In genomic region chr1:150979007-150979722, GRCh38 we compare ENCODE assay signal across 8 cellular contexts. TPM values are rescaled to one million over a fixed set of nuclear protein-coding genes. Genes with fewer than 3 reads are reported as not detected.
DNase-seq lines count a peak whose midpoint lies in the region; ATAC-seq and TF ChIP-seq lines count a peak whose summit lies in the region.

No MANE protein-coding gene starts in this region.

- H3K9me3 ChIP-seq in ascending aorta (no peaks in the 10 kb centered on the region), sigmoid colon (no peaks in the 10 kb centered on the region)

- DNase-seq in COR-L47 (lab: John Stamatoyannopoulos, UW) (peak; percentile 80), H7 (peak; percentile 91), NCI-H187 (lab: John Stamatoyannopoulos, UW) (peak; percentile 94), ascending aorta (ENCODE audit: low spot score in 2 of 2) (peak; percentile 42 to 96), hepatic stellate cell (ENCODE audit: low spot score) (peak; percentile 92), sigmoid colon (peak; percentile 93)
- peak; percentile 80 for DNase-seq in T-helper 2 cell treated with Interferon-gamma antibody and Interleukin-4, amounts not matched to agents 5 μg/mL and 100 μg/mL, for 36 hours (ENCODE audit: low spot score)

- intact Hi-C loops in ascending aorta (cut with DNase I): loop anchor here (2.0 to 10.0 kb wide), 3 partner anchors 18 to 424 kb away; partner anchors contain the start of gene GOLPH3L
- intact Hi-C loops in sigmoid colon (cut with DNase I): loop anchor here (5.0 kb wide), 2 partner anchors 68 to 102 kb away; partner anchors contain the start of genes ARNT and C1orf56

- no peaks in the 10 kb centered on the region for H3K27me3 ChIP-seq in H7 (ENCODE audit: control insufficient read depth, insufficient read depth, low read length)
- H3K27me3 ChIP-seq in ascending aorta: no peaks in the 10 kb centered on the region
- no peaks in the 10 kb centered on the region for H3K27me3 ChIP-seq in sigmoid colon

- H3K4me3 ChIP-seq in H7 (ENCODE audit: insufficient read depth, low read depth, low read length): no peak overlapping the region
- H3K4me3 ChIP-seq in ascending aorta: peak overlapping the region in 1 of 2 donors; percentile 50
- peak overlapping the region in 1 of 4 donors; percentile 34 for H3K4me3 ChIP-seq in sigmoid colon

- peaks cover 26% of the 10 kb centered on the region for H3K4me1 Mint-ChIP-seq in T-helper 2 cell treated with Interferon-gamma antibody and Interleukin-4, amounts not matched to agents 5 μg/mL and 100 μg/mL, for 36 hours (ENCODE audit: low read depth)

- H3K36me3 ChIP-seq in H7 (replicated peaks; ENCODE audit: control insufficient read depth, insufficient read depth, low read length): no peaks in the 10 kb centered on the region
- no peaks in the 10 kb centered on the region for H3K36me3 ChIP-seq in ascending aorta
- H3K36me3 ChIP-seq in sigmoid colon: no peaks in the 10 kb centered on the region

- TF ChIP-seq EP300 in sigmoid colon (IDR thresholded peaks at IDR 0.05): no peak

- TF ChIP-seq CTCF in ascending aorta (IDR thresholded peaks at IDR 0.05) (peak; percentile 99), sigmoid colon (IDR thresholded peaks at IDR 0.05) (peak; percentile 97 to 100 (median 98))

- no peak for TF ChIP-seq POLR2A in sigmoid colon (IDR thresholded peaks at IDR 0.05)

- no peaks in the 10 kb centered on the region for H3K36me3 Mint-ChIP-seq in T-helper 2 cell treated with Interferon-gamma antibody and Interleukin-4, amounts not matched to agents 5 μg/mL and 100 μg/mL, for 36 hours (ENCODE audit: low read depth)

- ATAC-seq in HG03196 (IDR thresholded peaks at IDR 0.05; ENCODE audit: unreplicated experiment): no peak

- 25 to 39% methylated on average over 19 of the region's 19 CpGs for WGBS in sigmoid colon, 2 donors

- H3K4me1 ChIP-seq in ascending aorta (peaks cover 11 to 34% of the 10 kb centered on the region in 2 donors), sigmoid colon (peaks cover 0 to 32% (median 22%) of the 10 kb centered on the region in 4 donors)

- H3K4me3 Mint-ChIP-seq in T-helper 2 cell treated with Interferon-gamma antibody and Interleukin-4, amounts not matched to agents 5 μg/mL and 100 μg/mL, for 36 hours: peak overlapping the region; percentile 29

- no peaks in the 10 kb centered on the region for H3K27me3 Mint-ChIP-seq in T-helper 2 cell treated with Interferon-gamma antibody and Interleukin-4, amounts not matched to agents 5 μg/mL and 100 μg/mL, for 36 hours (ENCODE audit: low read depth)

- H3K27ac ChIP-seq in ascending aorta (peak overlapping the region; percentile 95 to 99), sigmoid colon (peak overlapping the region; percentile 53 to 97 (median 80))

- H3K27ac Mint-ChIP-seq in T-helper 2 cell treated with Interferon-gamma antibody and Interleukin-4, amounts not matched to agents 5 μg/mL and 100 μg/mL, for 36 hours: peak overlapping the region; percentile 69

- H3K9me3 Mint-ChIP-seq in T-helper 2 cell treated with Interferon-gamma antibody and Interleukin-4, amounts not matched to agents 5 μg/mL and 100 μg/mL, for 36 hours: no peaks in the 10 kb centered on the region

RNA-seq across cellular contexts. Expression of gene ANXA9, which starts 2.9 kb away (rescaled TPM):
- total RNA-seq in H7 (2014; rRNA removed; shearing (Covaris generic)): 0.62 and 1.6 TPM in 2 replicates
- total RNA-seq in ascending aorta: not detected
- under 1 TPM in 1 of 4 donors, not detected in 3; 0.36 TPM for total RNA-seq in sigmoid colon
- polyA plus RNA-seq in sigmoid colon: under 1 TPM in 2 of 3 donors, not detected in 1; 0.45 to 0.60 TPM

RNA-seq across cellular contexts. Expression of gene CERS2, which starts 4.5 kb away (rescaled TPM):
- total RNA-seq in H7 (2014; rRNA removed; shearing (Covaris generic)): 248 and 297 TPM in 2 replicates
- total RNA-seq in ascending aorta: 114 TPM
- 100 to 1,000 TPM in 1 of 4 donors, 10 to 100 TPM in 3; 68.7 to 103 (median 79.1) TPM for total RNA-seq in sigmoid colon
- 100 to 1,000 TPM in 1 of 3 donors, 10 to 100 TPM in 2; 50.6 to 115 (median 97.8) TPM for polyA plus RNA-seq in sigmoid colon

RNA-seq across cellular contexts. Expression of gene MINDY1, which starts 27.5 kb away (rescaled TPM):
- total RNA-seq in H7 (2014; rRNA removed; shearing (Covaris generic)): 12.6 and 18.4 TPM in 2 replicates
- 9.7 TPM for total RNA-seq in ascending aorta
- total RNA-seq in sigmoid colon: 10 to 100 TPM; 21.7 to 51.8 (median 27.0) TPM
- polyA plus RNA-seq in sigmoid colon: 10 to 100 TPM; 15.6 to 26.4 (median 22.1) TPM

RNA-seq across cellular contexts. Expression of gene PRUNE1, which starts 29.1 kb away (rescaled TPM):
- 33.5 and 36.3 TPM in 2 replicates for total RNA-seq in H7 (2014; rRNA removed; shearing (Covaris generic))
- total RNA-seq in ascending aorta: 36.5 TPM
- 10 to 100 TPM; 16.7 to 33.9 (median 27.7) TPM for total RNA-seq in sigmoid colon
- 10 to 100 TPM; 15.5 to 18.7 (median 18.6) TPM for polyA plus RNA-seq in sigmoid colon

RNA-seq across cellular contexts. Expression of gene SETDB1, which starts 53.0 kb away (rescaled TPM):
- total RNA-seq in H7 (2014; rRNA removed; shearing (Covaris generic)): 67.9 and 74.9 TPM in 2 replicates
- total RNA-seq in ascending aorta (21.3 TPM), sigmoid colon (10 to 100 TPM; 23.9 to 36.0 (median 30.3) TPM)
- polyA plus RNA-seq in sigmoid colon: 10 to 100 TPM in 1 of 3 donors, 1 to 10 TPM in 2; 5.5 to 24.5 (median 9.0) TPM
